8 cellular contexts compared by ENCODE assay signal in the genomic region with DNA sequence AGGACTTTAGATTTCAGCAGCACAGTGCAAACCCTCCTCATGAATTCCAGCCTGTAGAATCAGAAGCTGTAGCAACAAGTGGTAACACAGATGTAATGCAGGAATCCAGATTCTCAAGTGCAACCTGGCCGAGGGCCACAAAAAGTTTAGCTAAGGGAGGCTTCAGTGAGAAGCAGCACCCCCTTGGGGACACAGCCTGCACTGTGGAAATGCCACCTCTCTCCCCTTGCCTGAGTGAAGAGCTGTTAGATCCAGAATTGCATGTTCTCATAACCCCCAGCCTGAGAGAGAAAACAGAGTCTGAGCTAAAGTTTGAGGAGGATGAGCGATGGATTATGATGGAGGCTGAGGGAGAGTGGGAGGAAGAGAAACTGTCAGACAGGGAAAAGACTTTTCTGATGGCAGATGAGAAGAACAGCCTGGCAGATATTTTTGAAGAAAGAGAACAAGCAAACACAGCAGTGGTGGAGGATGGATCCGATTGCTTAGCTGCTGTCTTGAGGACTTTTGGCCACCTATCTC.
DNase-seq lines count a peak whose midpoint lies in the region; ATAC-seq lines count a peak whose summit lies in the region.

No MANE protein-coding gene starts in this region.

- H2BK120ac ChIP-seq in mesenchymal stem cell (ENCODE audit: low read depth, low read length) = no peak overlapping the region

- H3K18ac ChIP-seq in mesenchymal stem cell (ENCODE audit: low read depth in 1 of 2, low read length in 2 of 2) = no peak overlapping the region

- H3K4me3 Mint-ChIP-seq in effector memory CD8-positive, alpha-beta T cell = peak overlapping the region in 1 of 2 donors; percentile 20

- no peak overlapping the region for H2AFZ ChIP-seq in mesenchymal stem cell (ENCODE audit: low read depth, low read length)

- H3K9me3 Mint-ChIP-seq in effector memory CD8-positive, alpha-beta T cell = no peaks in the 10 kb centered on the region

- H3K4me1 Mint-ChIP-seq in effector memory CD8-positive, alpha-beta T cell (ENCODE audit: low read depth in 2 of 2) = peaks cover 25 to 58% of the 10 kb centered on the region in 2 donors

- no peaks in the 10 kb centered on the region for H3K79me1 ChIP-seq in mesenchymal stem cell (replicated peaks; ENCODE audit: low read length, poor library complexity, severe bottlenecking)

- H3K4me3 ChIP-seq in mesenchymal stem cell (ENCODE audit: insufficient read depth in 1 of 2, low read depth in 1 of 2, low read length in 2 of 2) = peak overlapping the region; percentile 61 to 83

- H2BK12ac ChIP-seq in mesenchymal stem cell (ENCODE audit: low read length in 2 of 2) = no peak overlapping the region

- WGBS in mesenchymal stem cell = 48% methylated on average over 3 of the region's 3 CpGs

- H3K9ac ChIP-seq in mesenchymal stem cell (ENCODE audit: low read length) = peak overlapping the region; percentile 91

- H3K23ac ChIP-seq in mesenchymal stem cell (ENCODE audit: low read length in 2 of 2) = no peak overlapping the region

- H3K36me3 Mint-ChIP-seq in effector memory CD8-positive, alpha-beta T cell (ENCODE audit: insufficient read depth) = peaks cover 18% of the 10 kb centered on the region

- no peak overlapping the region for H3K4ac ChIP-seq in mesenchymal stem cell (ENCODE audit: low read depth in 1 of 2, low read length in 2 of 2)

- H3K9me3 ChIP-seq in mesenchymal stem cell (ENCODE audit: control insufficient read depth, low read length) = no peaks in the 10 kb centered on the region

- H3K27me3 ChIP-seq in mesenchymal stem cell (ENCODE audit: control insufficient read depth in 1 of 2, insufficient read depth in 1 of 2, low read length in 2 of 2) = no peaks in the 10 kb centered on the region

- no peak overlapping the region for H2AK5ac ChIP-seq in mesenchymal stem cell (ENCODE audit: low read length, severe bottlenecking)

- peak overlapping the region; percentile 49 for H3K4me2 ChIP-seq in mesenchymal stem cell (ENCODE audit: low read length, poor library complexity, severe bottlenecking)

- no peak overlapping the region for H4K8ac ChIP-seq in mesenchymal stem cell (ENCODE audit: low read length)

- H2BK5ac ChIP-seq in mesenchymal stem cell (ENCODE audit: low read depth, low read length, poor library complexity, severe bottlenecking) = no peak overlapping the region

- peaks cover 15 to 29% of the 10 kb centered on the region in 2 experiments for H3K36me3 ChIP-seq in mesenchymal stem cell (ENCODE audit: control insufficient read depth in 1 of 2, insufficient read depth in 2 of 2, low read depth in 1 of 2, low read length in 2 of 2)

- peak overlapping the region; percentile 90 for H3K27ac ChIP-seq in mesenchymal stem cell (ENCODE audit: low read length, poor library complexity, severe bottlenecking)

- no peak overlapping the region for H3K14ac ChIP-seq in mesenchymal stem cell (ENCODE audit: low read length in 2 of 2)

- ATAC-seq in effector memory CD8-positive, alpha-beta T cell (replicated peaks) = peak; percentile 14

- no peak overlapping the region for H4K91ac ChIP-seq in mesenchymal stem cell (ENCODE audit: low read length)

- H3K4me1 ChIP-seq in mesenchymal stem cell (ENCODE audit: control insufficient read depth, insufficient read depth, low read depth, low read length) = peaks cover 17% of the 10 kb centered on the region

- peak; percentile 60 for DNase-seq in DMS53 (lab: John Stamatoyannopoulos, UW)
- DNase-seq in DMS53 treated with DMSO at 0.1 percent for 48 hours (lab: John Stamatoyannopoulos, UW; ENCODE audit: unreplicated experiment) = no peak
- peak; percentile 59 for DNase-seq in NCI-H345 (lab: John Stamatoyannopoulos, UW)
- peak; percentile 60 to 70 for DNase-seq in activated CD4-positive, alpha-beta T cell treated with anti-CD3 and anti-CD28 coated beads, Interleukin-2, amount 50 U/mL, for 48 hours
- DNase-seq in effector memory CD8-positive, alpha-beta T cell = peak; percentile 37 to 55 (median 44)
- DNase-seq in mesenchymal stem cell = peak; percentile 94
- peak; percentile 38 for DNase-seq in stimulated activated CD8-positive, alpha-beta memory T cell treated with anti-CD3 and anti-CD28 coated beads, Interleukin-15, amount 100 ng/mL, for 1 hour (ENCODE audit: low read depth)
- DNase-seq in cerebellar nuclear complex (lab: John Stamatoyannopoulos, UW) = no peak

- no peaks in the 10 kb centered on the region for H3K27me3 Mint-ChIP-seq in effector memory CD8-positive, alpha-beta T cell

- peak overlapping the region; percentile 12 to 47 for H3K27ac Mint-ChIP-seq in effector memory CD8-positive, alpha-beta T cell

- no peak overlapping the region for H2BK15ac ChIP-seq in mesenchymal stem cell (ENCODE audit: low read depth, poor library complexity, severe bottlenecking)

Comparison
In these comparisons a context has a peak if more than half of its experiments do, and no peak if none do; other contexts are left out.
1. DNase-seq: peak in DMS53 (single experiment), NCI-H345 (single experiment), activated CD4-positive, alpha-beta T cell treated with anti-CD3 and anti-CD28 coated beads, Interleukin-2, amount 50 U/mL, for 48 hours (2 of 2), effector memory CD8-positive, alpha-beta T cell (3 of 3), mesenchymal stem cell (single experiment) and stimulated activated CD8-positive, alpha-beta memory T cell treated with anti-CD3 and anti-CD28 coated beads, Interleukin-15, amount 100 ng/mL, for 1 hour (single experiment); none in DMS53 treated with DMSO at 0.1 percent for 48 hours (single experiment) and cerebellar nuclear complex (0 of 2).